9 cellular contexts compared by ENCODE assay signal in the genomic region with DNA sequence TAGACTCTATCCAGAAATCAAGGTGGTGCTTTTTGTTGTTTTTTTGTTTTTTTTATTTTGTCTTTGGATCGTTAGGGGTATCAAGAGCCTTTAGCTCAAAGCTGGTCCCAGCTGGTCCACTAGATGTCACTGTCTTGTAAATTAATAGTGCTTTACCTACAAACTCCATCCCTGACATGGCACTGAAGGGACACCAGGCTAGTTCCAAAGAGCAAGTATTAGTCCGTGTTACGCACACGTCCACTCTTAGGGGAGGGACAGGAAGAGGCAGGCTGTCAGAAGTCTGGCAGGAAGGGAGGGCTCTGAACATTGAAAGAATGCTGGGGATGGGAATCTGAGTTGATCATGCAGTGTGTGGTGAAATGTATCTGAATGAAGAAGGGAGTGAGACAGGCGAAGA.
DNase-seq lines count a peak whose midpoint lies in the region; ATAC-seq, FAIRE-seq and TF ChIP-seq lines count a peak whose summit lies in the region.
"Had no signal": no experiment of that assay in that cellular context is flagged by ENCODE, and none has a peak within 500 bp of the region (broad histone marks: within the 10 kb centered on the region; RNA-seq: fewer than 3 reads in every experiment).

No MANE protein-coding gene starts in this region.

- POLR2A ChIA-PET in activated CD4-positive, alpha-beta T cell treated with anti-CD3 and anti-CD28 coated beads, Interleukin-2, amount 10 ng/mL, durations not matched to agents 7 days and 5 days (lab: Charles Lee): no interaction called here

- H3K27me3 ChIP-seq in spleen (replicated peaks in 1 of 7): peaks cover 0 to 5% (median 0%) of the 10 kb centered on the region in 7 donors
- H3K27me3 ChIP-seq: thyroid gland had no signal

- no peak overlapping the region for H3K4me3 Mint-ChIP-seq in activated CD4-positive, alpha-beta T cell treated with anti-CD3 and anti-CD28 coated beads, Interleukin-2, amount 10 ng/mL, durations not matched to agents 7 days and 5 days

- CTCF ChIA-PET in activated CD4-positive, alpha-beta T cell treated with anti-CD3 and anti-CD28 coated beads, Interleukin-2, amount 10 ng/mL, durations not matched to agents 7 days and 5 days (lab: Charles Lee): interaction anchor here (0.6 to 1.9 kb wide), 3 partner anchors 19 to 832 kb away, joined by 3 to 5 read pairs (median 4); no protein-coding TSS in a partner anchor

- peak; percentile 75 for TF ChIP-seq CTCF in fibroblast of pulmonary artery (IDR thresholded peaks at IDR 0.05; ENCODE audit: low read length, missing control alignments)
- peak in 7 of 11 experiments; percentile 7 to 32 (median 16) for TF ChIP-seq CTCF in spleen (IDR thresholded peaks at IDR 0.05 in 8 of 11, conservative IDR thresholded peaks at IDR 0.05 in 3 of 11)

- TF ChIP-seq POLR2A in spleen (IDR thresholded peaks at IDR 0.05): no peak

- H3K27me3 Mint-ChIP-seq in activated CD4-positive, alpha-beta T cell treated with anti-CD3 and anti-CD28 coated beads, Interleukin-2, amount 10 ng/mL, durations not matched to agents 7 days and 5 days: peaks cover 10% of the 10 kb centered on the region

- FAIRE-seq in HTR-8/SVneo (lab: Jason Lieb, UNC): peak; percentile 93

- no peaks in the 10 kb centered on the region for H3K9me3 Mint-ChIP-seq in activated CD4-positive, alpha-beta T cell treated with anti-CD3 and anti-CD28 coated beads, Interleukin-2, amount 10 ng/mL, durations not matched to agents 7 days and 5 days

- intact Hi-C loops in spleen (cut with DNase I; ENCODE audit: low total_unique reads): no loop called here

- no peaks in the 10 kb centered on the region for H3K4me1 ChIP-seq in spleen
- H3K4me1 ChIP-seq: thyroid gland had no signal

- no peaks in the 10 kb centered on the region for H3K9me3 ChIP-seq in spleen
- H3K9me3 ChIP-seq: thyroid gland had no signal

- no peaks in the 10 kb centered on the region for H3K36me3 Mint-ChIP-seq in activated CD4-positive, alpha-beta T cell treated with anti-CD3 and anti-CD28 coated beads, Interleukin-2, amount 10 ng/mL, durations not matched to agents 7 days and 5 days (ENCODE audit: low read depth)

- H3K4me1 Mint-ChIP-seq in activated CD4-positive, alpha-beta T cell treated with anti-CD3 and anti-CD28 coated beads, Interleukin-2, amount 10 ng/mL, durations not matched to agents 7 days and 5 days: no peaks in the 10 kb centered on the region

- no peak overlapping the region for H3K27ac Mint-ChIP-seq in activated CD4-positive, alpha-beta T cell treated with anti-CD3 and anti-CD28 coated beads, Interleukin-2, amount 10 ng/mL, durations not matched to agents 7 days and 5 days

- H3K27ac ChIP-seq in spleen: no peak overlapping the region
- H3K27ac ChIP-seq: thyroid gland had no signal

- no peaks in the 10 kb centered on the region for H3K36me3 ChIP-seq in spleen
- H3K36me3 ChIP-seq: thyroid gland had no signal

- ATAC-seq in GM21528 (IDR thresholded peaks at IDR 0.05; ENCODE audit: low FRiP score, unreplicated experiment): peak; percentile 86

- H3K4me3 ChIP-seq in fibroblast of pulmonary artery (replicated peaks; ENCODE audit: low read depth, low read length) (no peak overlapping the region), spleen (no peak overlapping the region)
- H3K4me3 ChIP-seq: thyroid gland had no signal

- DNase-seq in activated CD4-positive, alpha-beta T cell treated with anti-CD3 and anti-CD28 coated beads, Interleukin-2, amount 10 ng/mL, durations not matched to agents 7 days and 5 days: peak; percentile 19
- DNase-seq in activated CD4-positive, alpha-beta T cell treated with anti-CD3 and anti-CD28 coated beads, Interleukin-2, amount 50 U/mL, for 4 hours: no peak
- DNase-seq in HTR-8/SVneo (ENCODE audit: insufficient read length, low spot score) (peak; percentile 51), RPMI7951 (ENCODE audit: low read depth) (peak; percentile 89), fibroblast of pulmonary artery (ENCODE audit: low read depth) (peak; percentile 86), spleen (no peak), activated gamma-delta T cell treated with Interleukin-2 at 50 U/mL for 16 hours (no peak)

- 25 to 32% (median 29%) methylated on average over 5 of the region's 5 CpGs for WGBS in spleen, 5 donors

Comparison
In these comparisons a context has a peak if more than half of its experiments do, and no peak if none do; other contexts are left out.
1. DNase-seq: peak in activated CD4-positive, alpha-beta T cell treated with anti-CD3 and anti-CD28 coated beads, Interleukin-2, amount 10 ng/mL, durations not matched to agents 7 days and 5 days (single experiment), HTR-8/SVneo (single experiment), RPMI7951 (single experiment) and fibroblast of pulmonary artery (single experiment); none in activated CD4-positive, alpha-beta T cell treated with anti-CD3 and anti-CD28 coated beads, Interleukin-2, amount 50 U/mL, for 4 hours (0 of 2), spleen (single experiment) and activated gamma-delta T cell treated with Interleukin-2 at 50 U/mL for 16 hours (single experiment).